ENCODE assay signal across 34 cellular contexts in the genomic region with DNA sequence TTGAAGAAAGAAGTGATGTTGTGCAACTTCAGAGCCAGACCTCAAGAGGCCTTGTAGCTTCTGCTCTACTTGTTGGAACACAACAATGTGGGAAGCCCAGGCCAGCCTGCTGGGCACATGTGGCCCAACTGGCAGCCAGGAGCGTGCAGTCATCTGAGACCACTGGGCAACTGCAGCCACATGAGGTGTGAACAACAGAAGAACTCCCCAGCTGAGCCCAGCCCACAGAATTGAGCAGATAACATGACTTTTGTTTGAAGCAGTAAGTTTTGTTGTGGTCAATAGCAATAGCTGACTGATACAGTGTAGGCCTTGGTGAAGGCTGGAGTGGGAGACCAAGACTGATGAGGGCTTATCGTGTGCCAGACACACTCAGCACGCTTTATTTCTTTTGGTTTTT. TPM values are rescaled to one million over a fixed set of nuclear protein-coding genes. Genes with fewer than 3 reads are reported as not detected.
"Had no signal": no experiment of that assay in that cellular context is flagged by ENCODE, and none has a peak within 500 bp of the region (broad histone marks: within the 10 kb centered on the region; RNA-seq: fewer than 3 reads in every experiment).

No MANE protein-coding gene starts in this region.

- H3K36me3 ChIP-seq: neural progenitor cell, ovary, suprapubic skin, tibial artery, transverse colon, upper lobe of left lung, vagina had no signal

- FAIRE-seq: urothelium cell line had no signal

- H3K4me1 ChIP-seq: neural progenitor cell, parathyroid adenoma had no signal

- H3K4me2 ChIP-seq: neural progenitor cell, smooth muscle cell had no signal

- H2AFZ ChIP-seq: neural progenitor cell, parathyroid adenoma had no signal

- H3K9me3 ChIP-seq: ovary, psoas muscle, spleen, suprapubic skin, testis, tibial artery, transverse colon, upper lobe of left lung, vagina had no signal

- DNase-seq: natural killer cell; occipital lobe; ovary; posterior cingulate gyrus; psoas muscle; spleen; stimulated activated CD4-positive, alpha-beta T cell treated with anti-CD3 and anti-CD28 coated beads, Interleukin-12 subunit alpha, Interleukin-12 subunit beta, amount 100 ng/mL, for 4 hours; stimulated activated CD4-positive, alpha-beta T cell treated with anti-CD3 and anti-CD28 coated beads, Interleukin-1b, Interleukin-23, amount 100 ng/mL, for 48 hours; stimulated activated CD4-positive, alpha-beta T cell treated with anti-CD3 and anti-CD28 coated beads, Interleukin-4, amount 100 ng/mL, for 1 hour; stimulated activated CD4-positive, alpha-beta T cell treated with anti-CD3 and anti-CD28 coated beads, Interleukin-4, amount 100 ng/mL, for 4 hours; stimulated activated CD8-positive, alpha-beta memory T cell treated with anti-CD3 and anti-CD28 coated beads, Interleukin-4, amount 100 ng/mL, for 48 hours; stimulated activated naive CD4-positive, alpha-beta T cell; stimulated activated naive CD8-positive, alpha-beta T cell treated with anti-CD3 and anti-CD28 coated beads, Interleukin-15, amount 100 ng/mL, for 72 hours; stimulated activated naive CD8-positive, alpha-beta T cell treated with anti-CD3 and anti-CD28 coated beads, Interleukin-15, Interleukin-2, amounts not matched to agents 100 U/mL and 50 U/mL, for 24 hours; substantia nigra; testis; tibial artery; transverse colon; upper lobe of left lung had no signal

- H3K79me2 ChIP-seq: parathyroid adenoma had no signal

- H3K27me3 ChIP-seq: neural progenitor cell, ovary, spleen, suprapubic skin, testis, tibial artery, transverse colon, upper lobe of left lung, vagina had no signal

- ATAC-seq: natural killer cell; psoas muscle; right cardiac atrium; sciatic nerve; stimulated activated memory B cell treated with anti-CD40 and anti-IgM and Interleukin-4, amounts not matched to agents 10 μg/mL and 1 μg/mL and 100 μg/mL, for 72 hours; stimulated activated naive CD8-positive, alpha-beta T cell treated with anti-CD3 and anti-CD28 coated beads, Interleukin-15, amount 100 ng/mL, for 72 hours; stimulated activated naive CD8-positive, alpha-beta T cell treated with anti-CD3 and anti-CD28 coated beads, Interleukin-15, Interleukin-2, amounts not matched to agents 100 U/mL and 50 U/mL, for 24 hours had no signal

- H3K27ac ChIP-seq: neural progenitor cell, ovary, parathyroid adenoma, psoas muscle, skin epidermis, spleen, suprapubic skin, testis, tibial artery, transverse colon, upper lobe of left lung, vagina had no signal

- H3K4me3 ChIP-seq: neural progenitor cell, ovary, psoas muscle, skin epidermis, smooth muscle cell, spleen, suprapubic skin, testis, tibial artery, transverse colon, upper lobe of left lung, vagina had no signal

- H3K9ac ChIP-seq: neural progenitor cell, parathyroid adenoma had no signal

RNA-seq across cellular contexts. Expression of gene ADAM33, which starts 8.6 kb away (rescaled TPM):
- total RNA-seq: natural killer cell had no signal
- polyA plus RNA-seq: neural cell had no signal

RNA-seq across cellular contexts. Expression of gene SIGLEC1, which starts 22.0 kb away (rescaled TPM):
- total RNA-seq: progenitor cell of endocrine pancreas, renal cortical epithelial cell, smooth muscle cell had no signal
- polyA plus RNA-seq: smooth muscle cell had no signal

RNA-seq across cellular contexts. Expression of gene GFRA4, which starts 27.2 kb away (rescaled TPM):
- total RNA-seq: natural killer cell, occipital lobe, osteoblast, ovary, progenitor cell of endocrine pancreas, psoas muscle, renal cortical epithelial cell, right cardiac atrium, sciatic nerve, smooth muscle cell, spleen, suprapubic skin, transverse colon, upper lobe of left lung, ureter, vagina had no signal
- polyA plus RNA-seq: neural cell, psoas muscle, right cardiac atrium, smooth muscle cell, spleen had no signal

RNA-seq across cellular contexts. Expression of gene HSPA12B, which starts 42.1 kb away (rescaled TPM):
- total RNA-seq: natural killer cell, osteoblast, progenitor cell of endocrine pancreas, renal cortical epithelial cell had no signal
- polyA plus RNA-seq: neural cell had no signal
